13 cellular contexts compared by ENCODE assay signal in genomic region chr2:234968633-234969328, GRCh38. TPM values are rescaled to one million over a fixed set of nuclear protein-coding genes. Genes with fewer than 3 reads are reported as not detected.
DNase-seq lines count a peak whose midpoint lies in the region; TF ChIP-seq lines count a peak whose summit lies in the region.
"Had no signal": no experiment of that assay in that cellular context is flagged by ENCODE, and none has a peak within 500 bp of the region (broad histone marks: within the 10 kb centered on the region; RNA-seq: fewer than 3 reads in every experiment).

No MANE protein-coding gene starts in this region.

- no peak for TF ChIP-seq CTCF in Peyer's patch (IDR thresholded peaks at IDR 0.05)

- peak; percentile 25 for DNase-seq in NCI-H146 (lab: John Stamatoyannopoulos, UW)
- no peak for DNase-seq in NCI-H146 treated with DMSO at 0.1 percent for 48 hours (lab: John Stamatoyannopoulos, UW; ENCODE audit: unreplicated experiment)
- peak; percentile 9 to 56 for DNase-seq in NOMO-1 (lab: John Stamatoyannopoulos, UW; ENCODE audit: unreplicated experiment in 2 of 2)
- peak; percentile 69 for DNase-seq in fibroblast of peridontal ligament (ENCODE audit: extremely low read depth)
- no peak for DNase-seq in Peyer's patch
- no peak for DNase-seq in activated CD4-positive, alpha-beta T cell treated with anti-CD3 and anti-CD28 coated beads, Interleukin-2, amount 50 U/mL, for 48 hours
- DNase-seq in activated CD8-positive, alpha-beta memory T cell treated with anti-CD3 and anti-CD28 coated beads, Interleukin-2, amount 50 U/mL, for 48 hours = no peak
- DNase-seq: 8988T, cerebellar nuclear complex, DMS 273 treated with DMSO at 0.1 percent for 48 hours, NCI-H1048 had no signal

- peak overlapping the region; percentile 22 for H3K4me2 ChIP-seq in skeletal muscle satellite cell (ENCODE audit: low read length)

- H3K27me3 ChIP-seq in skeletal muscle satellite cell (ENCODE audit: control insufficient read depth, insufficient read depth, low read length) (no peaks in the 10 kb centered on the region), Peyer's patch (no peaks in the 10 kb centered on the region)
- H3K27me3 ChIP-seq: testis had no signal

- H3K36me3 ChIP-seq in skeletal muscle satellite cell (ENCODE audit: insufficient read depth, low read length) (peaks cover 34% of the 10 kb centered on the region), Peyer's patch (no peaks in the 10 kb centered on the region)

- no peak overlapping the region for H3K9ac ChIP-seq in skeletal muscle satellite cell (ENCODE audit: low read depth, low read length)

- H3K27ac ChIP-seq in Peyer's patch = no peak overlapping the region
- H3K27ac ChIP-seq: testis had no signal

- no peak for TF ChIP-seq POLR2A in Peyer's patch (IDR thresholded peaks at IDR 0.05)

- H3K9me3 ChIP-seq in skeletal muscle satellite cell (replicated peaks; ENCODE audit: low read length) (no peaks in the 10 kb centered on the region), Peyer's patch (no peaks in the 10 kb centered on the region)
- H3K9me3 ChIP-seq: testis had no signal

- H3K4me1 ChIP-seq in skeletal muscle satellite cell (ENCODE audit: control insufficient read depth, insufficient read depth, low read length) (peaks cover 68% of the 10 kb centered on the region), Peyer's patch (peaks cover 0 to 14% (median 0%) of the 10 kb centered on the region in 4 donors)

- no peak overlapping the region for H3K4me3 ChIP-seq in skeletal muscle satellite cell (ENCODE audit: low read length)
- H3K4me3 ChIP-seq in Peyer's patch = no peak overlapping the region
- H3K4me3 ChIP-seq: testis had no signal

RNA-seq across cellular contexts. Expression of gene SH3BP4, which starts 17.0 kb away (rescaled TPM):
- total RNA-seq in skeletal muscle satellite cell (2012; rRNA removed) = 28.9 and 35.2 TPM in 2 replicates
- total RNA-seq in Peyer's patch = 10 to 100 TPM; 16.5 to 32.8 (median 26.4) TPM

Comparison
In these comparisons a context has a peak if more than half of its experiments do, and no peak if none do; other contexts are left out.
1. DNase-seq: peak in NCI-H146 (single experiment), NOMO-1 (2 of 2) and fibroblast of peridontal ligament (single experiment); none in NCI-H146 treated with DMSO at 0.1 percent for 48 hours (single experiment), Peyer's patch (0 of 3), activated CD4-positive, alpha-beta T cell treated with anti-CD3 and anti-CD28 coated beads, Interleukin-2, amount 50 U/mL, for 48 hours (0 of 2) and activated CD8-positive, alpha-beta memory T cell treated with anti-CD3 and anti-CD28 coated beads, Interleukin-2, amount 50 U/mL, for 48 hours (single experiment).